ENCODE assay signal across 8 cellular contexts in the genomic region with DNA sequence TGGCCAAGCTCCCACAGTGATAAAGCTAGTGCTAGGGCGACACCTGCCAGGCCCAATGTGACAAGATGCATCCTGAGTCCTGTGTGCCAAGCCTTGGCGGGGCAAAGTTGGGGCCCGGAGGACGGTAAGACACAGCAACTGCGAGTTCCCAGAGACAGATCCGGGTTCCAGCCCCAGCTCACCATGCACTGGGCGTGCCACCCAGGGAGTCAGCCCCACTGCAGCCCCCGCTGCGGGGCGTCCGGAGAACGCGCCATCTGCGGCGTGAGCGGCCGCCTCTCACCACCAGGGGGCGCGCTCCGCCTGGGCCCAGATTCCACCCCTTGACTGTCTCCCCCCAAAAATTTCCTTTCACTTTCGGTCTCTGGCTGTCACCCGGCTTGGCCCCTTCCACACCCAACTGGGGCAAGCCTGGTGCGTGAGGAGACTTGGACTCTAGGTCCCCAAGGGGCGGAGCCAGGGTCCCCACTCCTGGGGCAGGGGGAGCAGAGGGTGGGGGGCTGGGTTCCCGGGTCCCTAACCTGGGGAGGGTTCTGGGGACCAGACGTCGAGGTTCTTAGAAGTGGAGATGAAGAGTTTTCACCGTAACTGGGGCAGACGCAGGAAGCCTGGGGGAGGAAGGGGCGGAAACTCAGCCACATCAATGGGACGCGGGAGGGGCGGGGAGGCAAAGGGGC.
DNase-seq lines count a peak whose midpoint lies in the region; ATAC-seq and TF ChIP-seq lines count a peak whose summit lies in the region.

A gene with protein sequence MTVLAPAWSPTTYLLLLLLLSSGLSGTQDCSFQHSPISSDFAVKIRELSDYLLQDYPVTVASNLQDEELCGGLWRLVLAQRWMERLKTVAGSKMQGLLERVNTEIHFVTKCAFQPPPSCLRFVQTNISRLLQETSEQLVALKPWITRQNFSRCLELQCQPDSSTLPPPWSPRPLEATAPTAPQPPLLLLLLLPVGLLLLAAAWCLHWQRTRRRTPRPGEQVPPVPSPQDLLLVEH (plus strand): TSS at position 348 of the 677 bp plus-strand sequence. CDS start 425 bp downstream, outside the sequence.

- ATAC-seq in HG02571 (IDR thresholded peaks at IDR 0.05; ENCODE audit: unreplicated experiment) (peak; percentile 46), HG03039 (IDR thresholded peaks at IDR 0.05; ENCODE audit: unreplicated experiment) (no peak)
- ATAC-seq in activated CD4-positive, CD25-positive, alpha-beta regulatory T cell treated with anti-CD3 and anti-CD28 coated beads, Interleukin-2, amount 50 U/mL, for 24 hours: peak; percentile 76 to 77

- peak within 1 kb of the TSS; percentile 58 for H3K4me3 ChIP-seq in GM12864 (ENCODE audit: low read depth, low read length)

- TF ChIP-seq CTCF in GM12864 (IDR thresholded peaks at IDR 0.05; ENCODE audit: low read depth, low read length, missing control alignments): peak; percentile 96

- peak; percentile 70 for DNase-seq in GM12864 (ENCODE audit: low read depth)
- DNase-seq in NCI-H2029 (lab: John Stamatoyannopoulos, UW): peak; percentile 62
- DNase-seq in central memory CD4-positive, alpha-beta T cell: peak; percentile 97
- DNase-seq in kidney tubule cell (ENCODE audit: low spot score): peak; percentile 71
- DNase-seq in stimulated activated CD4-positive, alpha-beta T cell treated with anti-CD3 and anti-CD28 coated beads, Interleukin-1b, Interleukin-23, amount 100 ng/mL, for 48 hours: peak; percentile 86
